9 cellular contexts compared by ENCODE assay signal in the genomic region with DNA sequence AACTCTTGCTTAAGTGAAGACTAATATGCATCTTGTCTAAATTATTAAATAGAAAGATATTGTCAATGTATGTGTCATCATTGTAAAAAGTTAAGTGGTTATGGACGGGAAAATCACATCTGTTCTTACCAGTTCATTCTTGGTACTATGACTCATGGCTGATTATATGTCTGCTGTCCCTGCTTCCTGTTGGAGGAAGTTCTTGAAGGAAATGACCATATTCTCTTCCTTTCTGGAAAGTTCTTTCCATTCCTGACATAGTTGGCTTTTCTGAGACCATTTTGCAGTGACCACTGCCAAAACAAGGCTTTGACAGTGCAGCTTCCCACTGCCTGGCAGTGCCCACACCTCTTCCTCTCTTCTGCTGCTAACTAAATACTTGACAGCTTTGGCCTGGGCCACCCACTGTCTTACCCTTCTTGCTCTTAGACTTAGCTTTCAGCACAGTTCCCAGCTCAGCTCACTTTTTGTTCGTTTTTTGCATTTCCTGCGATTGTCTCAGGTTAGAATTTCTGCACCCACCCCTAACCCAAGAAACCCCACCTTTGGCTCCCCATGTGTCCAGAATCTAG. TPM values are rescaled to one million over a fixed set of nuclear protein-coding genes. Genes with fewer than 3 reads are reported as not detected.
DNase-seq lines count a peak whose midpoint lies in the region; ATAC-seq, FAIRE-seq and TF ChIP-seq lines count a peak whose summit lies in the region.
"Had no signal": no experiment of that assay in that cellular context is flagged by ENCODE, and none has a peak within 500 bp of the region (broad histone marks: within the 10 kb centered on the region; RNA-seq: fewer than 3 reads in every experiment).

No MANE protein-coding gene starts in this region.

- H3K4me1 ChIP-seq in pancreas: peaks cover 0 to 7% (median 0%) of the 10 kb centered on the region in 3 donors
- no peaks in the 10 kb centered on the region for H3K4me1 ChIP-seq in gastrocnemius medialis

- H3K27ac ChIP-seq in pancreas (no peak overlapping the region), gastrocnemius medialis (no peak overlapping the region)
- H3K27ac ChIP-seq: neutrophil had no signal

- intact Hi-C loops in pancreas (cut with DNase I) (no loop called here), gastrocnemius medialis (cut with DNase I; ENCODE audit: low total_unique reads) (no loop called here)

- no peak for TF ChIP-seq POLR2A in gastrocnemius medialis (IDR thresholded peaks at IDR 0.05)

- H3K36me3 ChIP-seq in pancreas (no peaks in the 10 kb centered on the region), gastrocnemius medialis (no peaks in the 10 kb centered on the region)
- H3K36me3 ChIP-seq: neutrophil had no signal

- H3K4me3 ChIP-seq in epithelial cell of esophagus (ENCODE audit: low read length) (no peak overlapping the region), pancreas (no peak overlapping the region), gastrocnemius medialis (no peak overlapping the region)

- no peak for FAIRE-seq in pancreas (lab: Jason Lieb, UNC)

- H3K27me3 ChIP-seq in pancreas (no peaks in the 10 kb centered on the region), gastrocnemius medialis (no peaks in the 10 kb centered on the region)

- DNase-seq in GM03348 (ENCODE audit: low spot score) (peak; percentile 84), OCI-M1 (lab: John Stamatoyannopoulos, UW) (peak; percentile 50), epithelial cell of esophagus (ENCODE audit: low read depth) (peak; percentile 89), pancreas (no peak), NCI-H2227 treated with DMSO at 0.1 percent for 48 hours (lab: John Stamatoyannopoulos, UW) (no peak), GM10266 (ENCODE audit: extremely low spot score) (no peak), OCI-M2 (lab: John Stamatoyannopoulos, UW; ENCODE audit: unreplicated experiment) (no peak), gastrocnemius medialis (no peak)

- no peaks in the 10 kb centered on the region for H3K9me3 ChIP-seq in pancreas
- H3K9me3 ChIP-seq in gastrocnemius medialis: no peaks in the 10 kb centered on the region
- H3K9me3 ChIP-seq: neutrophil had no signal

- TF ChIP-seq CTCF in epithelial cell of esophagus (IDR thresholded peaks at IDR 0.05; ENCODE audit: insufficient read depth, low read depth, low read length, missing control alignments) (no peak), pancreas (IDR thresholded peaks at IDR 0.05) (no peak), GM10266 (IDR thresholded peaks at IDR 0.05; ENCODE audit: control insufficient read depth, insufficient read depth, low read depth, missing control alignments) (no peak), gastrocnemius medialis (IDR thresholded peaks at IDR 0.05 in 4 of 5, conservative IDR thresholded peaks at IDR 0.05 in 1 of 5) (no peak)

- ATAC-seq in pancreas (peak; percentile 40 to 74 (median 54)), gastrocnemius medialis (no peak)

- in situ Hi-C loops in gastrocnemius medialis (cut with MboI; ENCODE audit: low sequenced_read_pairs in 4 of 4): no loop called here

- WGBS in pancreas, 2 donors: 63 to 65% methylated on average over 3 of the region's 3 CpGs

RNA-seq across cellular contexts. Expression of gene CLDN24, which starts 13.2 kb away (rescaled TPM):
- total RNA-seq in pancreas (not detected), gastrocnemius medialis (not detected)
- polyA plus RNA-seq in pancreas: not detected

RNA-seq across cellular contexts. Expression of gene CLDN22, which starts 15.4 kb away (rescaled TPM):
- total RNA-seq in pancreas (not detected), gastrocnemius medialis (not detected)
- under 1 TPM in 1 of 2 donors, not detected in 1; 0.02 TPM for polyA plus RNA-seq in pancreas

Comparison
In these comparisons a context has a peak if more than half of its experiments do, and no peak if none do; other contexts are left out.
1. DNase-seq: peak in GM03348 (single experiment), OCI-M1 (single experiment) and epithelial cell of esophagus (single experiment); none in pancreas (0 of 6), NCI-H2227 treated with DMSO at 0.1 percent for 48 hours (single experiment), GM10266 (single experiment), OCI-M2 (single experiment) and gastrocnemius medialis (0 of 2).
2. ATAC-seq: peak in pancreas (4 of 4); none in gastrocnemius medialis (0 of 2).